1 cellular context compared by ENCODE assay signal in the genomic region with DNA sequence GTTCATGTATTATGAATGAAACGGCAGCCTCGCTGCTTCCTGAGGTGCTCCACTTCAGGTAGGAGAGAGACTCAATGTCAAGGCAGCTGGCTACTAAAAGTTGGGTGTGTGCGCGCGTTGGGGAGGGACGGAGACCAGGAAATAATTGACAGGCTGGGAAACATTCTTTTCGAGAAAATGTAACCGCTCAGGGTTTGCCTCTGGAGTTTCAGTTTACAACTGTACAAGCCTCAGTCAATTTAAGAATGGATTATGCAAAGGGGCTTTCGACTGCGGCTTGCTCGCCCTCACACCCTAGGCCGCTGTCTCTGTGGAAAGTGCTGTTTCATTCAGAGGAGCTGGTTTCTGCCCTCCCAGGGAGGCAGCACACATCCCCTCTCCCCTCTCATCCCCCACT.
A peak's percentile ranks its signal among the peaks of the same experiment; 100 is the strongest.
TF ChIP-seq lines count a peak whose summit lies in the region.

No MANE protein-coding gene starts in this region.

TF ChIP-seq in HepG2, 621 proteins besides CTCF, POLR2A, EP300 and RAD21 (continued from another document and continues in another):
- TF ChIP-seq, protein P1, sequence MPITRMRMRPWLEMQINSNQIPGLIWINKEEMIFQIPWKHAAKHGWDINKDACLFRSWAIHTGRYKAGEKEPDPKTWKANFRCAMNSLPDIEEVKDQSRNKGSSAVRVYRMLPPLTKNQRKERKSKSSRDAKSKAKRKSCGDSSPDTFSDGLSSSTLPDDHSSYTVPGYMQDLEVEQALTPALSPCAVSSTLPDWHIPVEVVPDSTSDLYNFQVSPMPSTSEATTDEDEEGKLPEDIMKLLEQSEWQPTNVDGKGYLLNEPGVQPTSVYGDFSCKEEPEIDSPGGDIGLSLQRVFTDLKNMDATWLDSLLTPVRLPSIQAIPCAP (CRISPR knock-in tag; IDR thresholded peaks at IDR 0.05; ENCODE audit: low read depth): no peak
- TF ChIP-seq ADNP (CRISPR knock-in tag; IDR thresholded peaks at IDR 0.05) (no peak), DPF2 (CRISPR knock-in tag; IDR thresholded peaks at IDR 0.05; ENCODE audit: borderline replicate concordance, low read depth) (no peak), ZNF644 (CRISPR knock-in tag; IDR thresholded peaks at IDR 0.05; ENCODE audit: low read depth) (no peak), ZNF570 (CRISPR knock-in tag; IDR thresholded peaks at IDR 0.05; ENCODE audit: borderline replicate concordance) (no peak), ZNF468 (CRISPR knock-in tag; IDR thresholded peaks at IDR 0.05) (no peak), ZNF761 (CRISPR knock-in tag; conservative IDR thresholded peaks at IDR 0.05) (0 out of 2 replicates have a peak, but pooled peaks have one; percentile 26), CBX1 (IDR thresholded peaks at IDR 0.05; ENCODE audit: low read depth) (no peak), ZNF878 (CRISPR knock-in tag; IDR thresholded peaks at IDR 0.05) (peak; percentile 3; the same call in 1 of the 2 replicates), ZNF816 (CRISPR knock-in tag; IDR thresholded peaks at IDR 0.05; ENCODE audit: borderline replicate concordance) (no peak), JDP2 (CRISPR knock-in tag; IDR thresholded peaks at IDR 0.05; ENCODE audit: borderline replicate concordance) (no peak), ZKSCAN8 (CRISPR knock-in tag; IDR thresholded peaks at IDR 0.05; ENCODE audit: borderline replicate concordance) (no peak), ZBTB7B (CRISPR knock-in tag; IDR thresholded peaks at IDR 0.05) (no peak), GZF1 (CRISPR knock-in tag; IDR thresholded peaks at IDR 0.05) (no peak), DR1 (CRISPR knock-in tag; IDR thresholded peaks at IDR 0.05) (no peak), ZNF879 (CRISPR knock-in tag; IDR thresholded peaks at IDR 0.05) (no peak; the same call in 1 of the 2 replicates), ZKSCAN1 (IDR thresholded peaks at IDR 0.05; ENCODE audit: low read length) (no peak), ATAD3A (CRISPR knock-in tag; IDR thresholded peaks at IDR 0.05) (no peak), ZNF614 (CRISPR knock-in tag; IDR thresholded peaks at IDR 0.05; ENCODE audit: borderline replicate concordance) (peak; percentile 15; the same call in 1 of the 2 replicates), HHEX (CRISPR knock-in tag; IDR thresholded peaks at IDR 0.05) (no peak), ZNF30 (CRISPR knock-in tag; IDR thresholded peaks at IDR 0.05) (no peak), MXD4 (CRISPR knock-in tag; IDR thresholded peaks at IDR 0.05) (peak; percentile 7; the same call in 1 of the 2 replicates), ZNF615 (CRISPR knock-in tag; IDR thresholded peaks at IDR 0.05; ENCODE audit: borderline replicate concordance) (no peak), HOXA3 (CRISPR knock-in tag; IDR thresholded peaks at IDR 0.05) (no peak), TAF15 (IDR thresholded peaks at IDR 0.05; ENCODE audit: low read depth, low read length, poor library complexity, severe bottlenecking) (no peak), NFRKB (IDR thresholded peaks at IDR 0.05) (no peak)
- TF ChIP-seq, protein P2, sequence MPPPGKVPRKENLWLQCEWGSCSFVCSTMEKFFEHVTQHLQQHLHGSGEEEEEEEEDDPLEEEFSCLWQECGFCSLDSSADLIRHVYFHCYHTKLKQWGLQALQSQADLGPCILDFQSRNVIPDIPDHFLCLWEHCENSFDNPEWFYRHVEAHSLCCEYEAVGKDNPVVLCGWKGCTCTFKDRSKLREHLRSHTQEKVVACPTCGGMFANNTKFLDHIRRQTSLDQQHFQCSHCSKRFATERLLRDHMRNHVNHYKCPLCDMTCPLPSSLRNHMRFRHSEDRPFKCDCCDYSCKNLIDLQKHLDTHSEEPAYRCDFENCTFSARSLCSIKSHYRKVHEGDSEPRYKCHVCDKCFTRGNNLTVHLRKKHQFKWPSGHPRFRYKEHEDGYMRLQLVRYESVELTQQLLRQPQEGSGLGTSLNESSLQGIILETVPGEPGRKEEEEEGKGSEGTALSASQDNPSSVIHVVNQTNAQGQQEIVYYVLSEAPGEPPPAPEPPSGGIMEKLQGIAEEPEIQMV (CRISPR knock-in tag; IDR thresholded peaks at IDR 0.05; ENCODE audit: low read depth): no peak
- TF ChIP-seq, protein P3, sequence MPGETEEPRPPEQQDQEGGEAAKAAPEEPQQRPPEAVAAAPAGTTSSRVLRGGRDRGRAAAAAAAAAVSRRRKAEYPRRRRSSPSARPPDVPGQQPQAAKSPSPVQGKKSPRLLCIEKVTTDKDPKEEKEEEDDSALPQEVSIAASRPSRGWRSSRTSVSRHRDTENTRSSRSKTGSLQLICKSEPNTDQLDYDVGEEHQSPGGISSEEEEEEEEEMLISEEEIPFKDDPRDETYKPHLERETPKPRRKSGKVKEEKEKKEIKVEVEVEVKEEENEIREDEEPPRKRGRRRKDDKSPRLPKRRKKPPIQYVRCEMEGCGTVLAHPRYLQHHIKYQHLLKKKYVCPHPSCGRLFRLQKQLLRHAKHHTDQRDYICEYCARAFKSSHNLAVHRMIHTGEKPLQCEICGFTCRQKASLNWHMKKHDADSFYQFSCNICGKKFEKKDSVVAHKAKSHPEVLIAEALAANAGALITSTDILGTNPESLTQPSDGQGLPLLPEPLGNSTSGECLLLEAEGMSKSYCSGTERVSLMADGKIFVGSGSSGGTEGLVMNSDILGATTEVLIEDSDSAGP (CRISPR knock-in tag; IDR thresholded peaks at IDR 0.05; ENCODE audit: borderline replicate concordance): 0 out of 2 replicates have a peak, but pooled peaks have one; percentile 11
- TF ChIP-seq, protein P4, sequence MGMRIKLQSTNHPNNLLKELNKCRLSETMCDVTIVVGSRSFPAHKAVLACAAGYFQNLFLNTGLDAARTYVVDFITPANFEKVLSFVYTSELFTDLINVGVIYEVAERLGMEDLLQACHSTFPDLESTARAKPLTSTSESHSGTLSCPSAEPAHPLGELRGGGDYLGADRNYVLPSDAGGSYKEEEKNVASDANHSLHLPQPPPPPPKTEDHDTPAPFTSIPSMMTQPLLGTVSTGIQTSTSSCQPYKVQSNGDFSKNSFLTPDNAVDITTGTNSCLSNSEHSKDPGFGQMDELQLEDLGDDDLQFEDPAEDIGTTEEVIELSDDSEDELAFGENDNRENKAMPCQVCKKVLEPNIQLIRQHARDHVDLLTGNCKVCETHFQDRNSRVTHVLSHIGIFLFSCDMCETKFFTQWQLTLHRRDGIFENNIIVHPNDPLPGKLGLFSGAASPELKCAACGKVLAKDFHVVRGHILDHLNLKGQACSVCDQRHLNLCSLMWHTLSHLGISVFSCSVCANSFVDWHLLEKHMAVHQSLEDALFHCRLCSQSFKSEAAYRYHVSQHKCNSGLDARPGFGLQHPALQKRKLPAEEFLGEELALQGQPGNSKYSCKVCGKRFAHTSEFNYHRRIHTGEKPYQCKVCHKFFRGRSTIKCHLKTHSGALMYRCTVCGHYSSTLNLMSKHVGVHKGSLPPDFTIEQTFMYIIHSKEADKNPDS (CRISPR knock-in tag; IDR thresholded peaks at IDR 0.05): no peak
- TF ChIP-seq, protein P5, sequence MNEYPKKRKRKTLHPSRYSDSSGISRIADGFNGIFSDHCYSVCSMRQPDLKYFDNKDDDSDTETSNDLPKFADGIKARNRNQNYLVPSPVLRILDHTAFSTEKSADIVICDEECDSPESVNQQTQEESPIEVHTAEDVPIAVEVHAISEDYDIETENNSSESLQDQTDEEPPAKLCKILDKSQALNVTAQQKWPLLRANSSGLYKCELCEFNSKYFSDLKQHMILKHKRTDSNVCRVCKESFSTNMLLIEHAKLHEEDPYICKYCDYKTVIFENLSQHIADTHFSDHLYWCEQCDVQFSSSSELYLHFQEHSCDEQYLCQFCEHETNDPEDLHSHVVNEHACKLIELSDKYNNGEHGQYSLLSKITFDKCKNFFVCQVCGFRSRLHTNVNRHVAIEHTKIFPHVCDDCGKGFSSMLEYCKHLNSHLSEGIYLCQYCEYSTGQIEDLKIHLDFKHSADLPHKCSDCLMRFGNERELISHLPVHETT (CRISPR knock-in tag; conservative IDR thresholded peaks at IDR 0.05): no peak
- TF ChIP-seq, protein P6, sequence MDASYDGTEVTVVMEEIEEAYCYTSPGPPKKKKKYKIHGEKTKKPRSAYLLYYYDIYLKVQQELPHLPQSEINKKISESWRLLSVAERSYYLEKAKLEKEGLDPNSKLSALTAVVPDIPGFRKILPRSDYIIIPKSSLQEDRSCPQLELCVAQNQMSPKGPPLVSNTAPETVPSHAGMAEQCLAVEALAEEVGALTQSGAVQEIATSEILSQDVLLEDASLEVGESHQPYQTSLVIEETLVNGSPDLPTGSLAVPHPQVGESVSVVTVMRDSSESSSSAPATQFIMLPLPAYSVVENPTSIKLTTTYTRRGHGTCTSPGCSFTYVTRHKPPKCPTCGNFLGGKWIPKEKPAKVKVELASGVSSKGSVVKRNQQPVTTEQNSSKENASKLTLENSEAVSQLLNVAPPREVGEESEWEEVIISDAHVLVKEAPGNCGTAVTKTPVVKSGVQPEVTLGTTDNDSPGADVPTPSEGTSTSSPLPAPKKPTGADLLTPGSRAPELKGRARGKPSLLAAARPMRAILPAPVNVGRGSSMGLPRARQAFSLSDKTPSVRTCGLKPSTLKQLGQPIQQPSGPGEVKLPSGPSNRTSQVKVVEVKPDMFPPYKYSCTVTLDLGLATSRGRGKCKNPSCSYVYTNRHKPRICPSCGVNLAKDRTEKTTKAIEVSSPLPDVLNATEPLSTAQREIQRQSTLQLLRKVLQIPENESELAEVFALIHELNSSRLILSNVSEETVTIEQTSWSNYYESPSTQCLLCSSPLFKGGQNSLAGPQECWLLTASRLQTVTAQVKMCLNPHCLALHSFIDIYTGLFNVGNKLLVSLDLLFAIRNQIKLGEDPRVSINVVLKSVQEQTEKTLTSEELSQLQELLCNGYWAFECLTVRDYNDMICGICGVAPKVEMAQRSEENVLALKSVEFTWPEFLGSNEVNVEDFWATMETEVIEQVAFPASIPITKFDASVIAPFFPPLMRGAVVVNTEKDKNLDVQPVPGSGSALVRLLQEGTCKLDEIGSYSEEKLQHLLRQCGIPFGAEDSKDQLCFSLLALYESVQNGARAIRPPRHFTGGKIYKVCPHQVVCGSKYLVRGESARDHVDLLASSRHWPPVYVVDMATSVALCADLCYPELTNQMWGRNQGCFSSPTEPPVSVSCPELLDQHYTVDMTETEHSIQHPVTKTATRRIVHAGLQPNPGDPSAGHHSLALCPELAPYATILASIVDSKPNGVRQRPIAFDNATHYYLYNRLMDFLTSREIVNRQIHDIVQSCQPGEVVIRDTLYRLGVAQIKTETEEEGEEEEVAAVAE (CRISPR knock-in tag; IDR thresholded peaks at IDR 0.05; ENCODE audit: borderline replicate concordance): 0 out of 2 replicates have a peak, but pooled peaks have one; percentile 13
- TF ChIP-seq, protein P7, sequence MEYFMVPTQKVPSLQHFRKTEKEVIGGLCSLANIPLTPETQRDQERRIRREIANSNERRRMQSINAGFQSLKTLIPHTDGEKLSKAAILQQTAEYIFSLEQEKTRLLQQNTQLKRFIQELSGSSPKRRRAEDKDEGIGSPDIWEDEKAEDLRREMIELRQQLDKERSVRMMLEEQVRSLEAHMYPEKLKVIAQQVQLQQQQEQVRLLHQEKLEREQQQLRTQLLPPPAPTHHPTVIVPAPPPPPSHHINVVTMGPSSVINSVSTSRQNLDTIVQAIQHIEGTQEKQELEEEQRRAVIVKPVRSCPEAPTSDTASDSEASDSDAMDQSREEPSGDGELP (IDR thresholded peaks at IDR 0.05; ENCODE audit: borderline replicate concordance, low read depth): no peak
- TF ChIP-seq, protein P8, sequence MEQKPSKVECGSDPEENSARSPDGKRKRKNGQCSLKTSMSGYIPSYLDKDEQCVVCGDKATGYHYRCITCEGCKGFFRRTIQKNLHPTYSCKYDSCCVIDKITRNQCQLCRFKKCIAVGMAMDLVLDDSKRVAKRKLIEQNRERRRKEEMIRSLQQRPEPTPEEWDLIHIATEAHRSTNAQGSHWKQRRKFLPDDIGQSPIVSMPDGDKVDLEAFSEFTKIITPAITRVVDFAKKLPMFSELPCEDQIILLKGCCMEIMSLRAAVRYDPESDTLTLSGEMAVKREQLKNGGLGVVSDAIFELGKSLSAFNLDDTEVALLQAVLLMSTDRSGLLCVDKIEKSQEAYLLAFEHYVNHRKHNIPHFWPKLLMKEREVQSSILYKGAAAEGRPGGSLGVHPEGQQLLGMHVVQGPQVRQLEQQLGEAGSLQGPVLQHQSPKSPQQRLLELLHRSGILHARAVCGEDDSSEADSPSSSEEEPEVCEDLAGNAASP (CRISPR knock-in tag; IDR thresholded peaks at IDR 0.05; ENCODE audit: borderline replicate concordance): no peak
- TF ChIP-seq, protein P9, sequence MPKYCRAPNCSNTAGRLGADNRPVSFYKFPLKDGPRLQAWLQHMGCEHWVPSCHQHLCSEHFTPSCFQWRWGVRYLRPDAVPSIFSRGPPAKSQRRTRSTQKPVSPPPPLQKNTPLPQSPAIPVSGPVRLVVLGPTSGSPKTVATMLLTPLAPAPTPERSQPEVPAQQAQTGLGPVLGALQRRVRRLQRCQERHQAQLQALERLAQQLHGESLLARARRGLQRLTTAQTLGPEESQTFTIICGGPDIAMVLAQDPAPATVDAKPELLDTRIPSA (CRISPR knock-in tag; IDR thresholded peaks at IDR 0.05; ENCODE audit: borderline replicate concordance): no peak
- TF ChIP-seq, protein P10, sequence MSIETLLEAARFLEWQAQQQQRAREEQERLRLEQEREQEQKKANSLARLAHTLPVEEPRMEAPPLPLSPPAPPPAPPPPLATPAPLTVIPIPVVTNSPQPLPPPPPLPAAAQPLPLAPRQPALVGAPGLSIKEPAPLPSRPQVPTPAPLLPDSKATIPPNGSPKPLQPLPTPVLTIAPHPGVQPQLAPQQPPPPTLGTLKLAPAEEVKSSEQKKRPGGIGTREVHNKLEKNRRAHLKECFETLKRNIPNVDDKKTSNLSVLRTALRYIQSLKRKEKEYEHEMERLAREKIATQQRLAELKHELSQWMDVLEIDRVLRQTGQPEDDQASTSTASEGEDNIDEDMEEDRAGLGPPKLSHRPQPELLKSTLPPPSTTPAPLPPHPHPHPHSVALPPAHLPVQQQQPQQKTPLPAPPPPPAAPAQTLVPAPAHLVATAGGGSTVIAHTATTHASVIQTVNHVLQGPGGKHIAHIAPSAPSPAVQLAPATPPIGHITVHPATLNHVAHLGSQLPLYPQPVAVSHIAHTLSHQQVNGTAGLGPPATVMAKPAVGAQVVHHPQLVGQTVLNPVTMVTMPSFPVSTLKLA (IDR thresholded peaks at IDR 0.05): no peak
- TF ChIP-seq, protein P11, sequence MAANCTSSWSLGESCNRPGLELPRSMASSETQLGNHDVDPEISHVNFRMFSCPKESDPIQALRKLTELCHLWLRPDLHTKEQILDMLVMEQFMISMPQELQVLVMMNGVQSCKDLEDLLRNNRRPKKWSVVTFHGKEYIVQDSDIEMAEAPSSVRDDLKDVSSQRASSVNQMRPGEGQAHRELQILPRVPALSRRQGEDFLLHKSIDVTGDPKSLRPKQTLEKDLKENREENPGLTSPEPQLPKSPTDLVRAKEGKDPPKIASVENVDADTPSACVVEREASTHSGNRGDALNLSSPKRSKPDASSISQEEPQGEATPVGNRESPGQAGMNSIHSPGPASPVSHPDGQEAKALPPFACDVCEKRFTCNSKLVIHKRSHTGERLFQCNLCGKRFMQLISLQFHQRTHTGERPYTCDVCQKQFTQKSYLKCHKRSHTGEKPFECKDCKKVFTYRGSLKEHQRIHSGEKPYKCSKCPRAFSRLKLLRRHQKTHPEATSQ (CRISPR knock-in tag; IDR thresholded peaks at IDR 0.05; ENCODE audit: borderline replicate concordance): no peak
